22 cellular contexts compared by ENCODE assay signal in the genomic region with DNA sequence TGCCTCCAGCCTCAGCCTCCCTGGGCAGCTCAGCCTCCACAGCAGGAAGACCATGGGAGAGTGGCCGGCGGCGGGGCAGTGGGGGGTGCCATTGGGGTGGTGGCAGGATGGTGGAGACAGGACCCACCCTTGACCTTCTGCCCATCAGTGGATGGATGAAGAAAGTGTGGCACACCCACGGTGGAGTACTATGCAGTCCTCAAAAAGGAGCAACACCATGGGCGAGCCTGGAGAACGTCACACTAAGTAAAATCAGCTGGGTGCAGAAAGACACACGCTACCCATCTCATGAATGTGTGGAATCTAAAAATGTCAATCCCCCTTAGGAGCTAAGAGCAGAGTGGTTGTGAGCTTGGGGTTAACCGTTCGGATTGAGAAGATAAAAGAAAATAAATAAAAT. TPM values are rescaled to one million over a fixed set of nuclear protein-coding genes. Genes with fewer than 3 reads are reported as not detected.
DNase-seq lines count a peak whose midpoint lies in the region; ATAC-seq, FAIRE-seq and TF ChIP-seq lines count a peak whose summit lies in the region.
"Had no signal": no experiment of that assay in that cellular context is flagged by ENCODE, and none has a peak within 500 bp of the region (broad histone marks: within the 10 kb centered on the region; RNA-seq: fewer than 3 reads in every experiment).

No MANE protein-coding gene starts in this region.

- ATAC-seq in K562 (no peak), GM18909 (IDR thresholded peaks at IDR 0.05; ENCODE audit: poor library complexity, unreplicated experiment) (no peak)
- ATAC-seq in stimulated activated memory B cell treated with anti-CD40 and anti-IgM and Interleukin-4, amounts not matched to agents 10 μg/mL and 1 μg/mL and 100 μg/mL, for 72 hours = no peak
- ATAC-seq: CD8-positive, alpha-beta T cell had no signal

- H3K27ac Mint-ChIP-seq in stimulated activated memory B cell treated with anti-CD40 and anti-IgM and Interleukin-4, amounts not matched to agents 10 μg/mL and 1 μg/mL and 100 μg/mL, for 72 hours = peak overlapping the region; percentile 97
- H3K27ac Mint-ChIP-seq: B cell; CD4-positive, alpha-beta T cell; CD8-positive, alpha-beta T cell had no signal

- no peak overlapping the region for H2AFZ ChIP-seq in K562 (ENCODE audit: low read depth, low read length)

- no peaks in the 10 kb centered on the region for H3K4me1 ChIP-seq in HEK293 (ENCODE audit: control insufficient read depth, insufficient read depth, low read length)
- H3K4me1 ChIP-seq in K562 (replicated peaks in 1 of 2; ENCODE audit: control insufficient read depth in 2 of 2, insufficient read depth in 2 of 2, low read length in 2 of 2) = peaks cover 0 to 69% of the 10 kb centered on the region in 2 experiments; a peak in 2 of 5 replicates
- H3K4me1 ChIP-seq: A549, Caco-2 had no signal

- H3K36me3 Mint-ChIP-seq in stimulated activated memory B cell treated with anti-CD40 and anti-IgM and Interleukin-4, amounts not matched to agents 10 μg/mL and 1 μg/mL and 100 μg/mL, for 72 hours = no peaks in the 10 kb centered on the region
- H3K36me3 Mint-ChIP-seq: CD8-positive, alpha-beta T cell had no signal

- no TSS peak for BruUV-seq in K562 (replicated peaks; lab: Mats Ljungman, UMichigan)

- TF ChIP-seq EP300 in K562 (IDR thresholded peaks at IDR 0.05; ENCODE audit: low read length) = no peak

- in situ Hi-C loops in K562 (cut with MboI) (no loop called here), GM13977 (cut with MboI; ENCODE audit: low pct_unique_long_range_greater_than_20kb, low sequenced_read_pairs, unreplicated experiment) (no loop called here)

- H3K4me1 Mint-ChIP-seq in stimulated activated memory B cell treated with anti-CD40 and anti-IgM and Interleukin-4, amounts not matched to agents 10 μg/mL and 1 μg/mL and 100 μg/mL, for 72 hours = peaks cover 58% of the 10 kb centered on the region

- no peak for TF ChIP-seq RAD21 in K562 (CRISPR knock-in tag; conservative IDR thresholded peaks at IDR 0.05 in 1 of 2, IDR thresholded peaks at IDR 0.05 in 1 of 2)

- H4K20me1 ChIP-seq in K562 (replicated peaks; ENCODE audit: control insufficient read depth, insufficient read depth, low read length) = 0 out of 2 replicates have a peak, but pooled peaks cover 3% of the 10 kb centered on the region
- H4K20me1 ChIP-seq: BLaER1 treated with 17β-estradiol and CSF1 and Interleukin-3, amounts not matched to agents 10 nM and 100 nM had no signal

- H3K4me3 ChIP-seq in HEK293 (ENCODE audit: low read depth, low read length) (no peak overlapping the region), K562 (no peak overlapping the region)
- H3K4me3 ChIP-seq: A549; BLaER1 treated with 17β-estradiol and CSF1 and Interleukin-3, amounts not matched to agents 10 nM and 100 nM had no signal

- no peak for TF ChIP-seq POLR2A in K562 (conservative IDR thresholded peaks at IDR 0.05)

- H3K27me3 ChIP-seq in K562 (ENCODE audit: control insufficient read depth in 2 of 2, insufficient read depth in 2 of 2, low read length in 2 of 2) = peaks cover 0 to 33% of the 10 kb centered on the region in 2 experiments; a peak in 2 of 5 replicates
- H3K27me3 ChIP-seq: BLaER1 treated with 17β-estradiol and CSF1 and Interleukin-3, amounts not matched to agents 10 nM and 100 nM had no signal

- POLR2A ChIA-PET in HEK293 (lab: Yijun Ruan, JAX) (no interaction called here), K562 (lab: Yijun Ruan, JAX) (no interaction called here)

- no peaks in the 10 kb centered on the region for H3K9me1 ChIP-seq in K562 (ENCODE audit: control insufficient read depth, insufficient read depth, low read length)

- FAIRE-seq in K562 (lab: Jason Lieb, UNC) = no peak
- FAIRE-seq: A549, D721Med, G401.6, GM12891, GM18507 had no signal

- H3K9me3 Mint-ChIP-seq in stimulated activated memory B cell treated with anti-CD40 and anti-IgM and Interleukin-4, amounts not matched to agents 10 μg/mL and 1 μg/mL and 100 μg/mL, for 72 hours = no peaks in the 10 kb centered on the region
- H3K9me3 Mint-ChIP-seq: CD4-positive, alpha-beta T cell; CD8-positive, alpha-beta T cell had no signal

- no peak overlapping the region for H3K4me3 Mint-ChIP-seq in stimulated activated memory B cell treated with anti-CD40 and anti-IgM and Interleukin-4, amounts not matched to agents 10 μg/mL and 1 μg/mL and 100 μg/mL, for 72 hours
- H3K4me3 Mint-ChIP-seq: B cell; CD4-positive, alpha-beta T cell; CD8-positive, alpha-beta T cell had no signal

- H3K36me3 ChIP-seq in HEK293 (ENCODE audit: control insufficient read depth in 2 of 2, insufficient read depth in 1 of 2, low read length in 2 of 2) (no peaks in the 10 kb centered on the region), K562 (ENCODE audit: control insufficient read depth, insufficient read depth, low read length) (no peaks in the 10 kb centered on the region)
- H3K36me3 ChIP-seq: BLaER1 treated with 17β-estradiol and CSF1 and Interleukin-3, amounts not matched to agents 10 nM and 100 nM had no signal

- H3K9me3 ChIP-seq in HEK293 (ENCODE audit: control insufficient read depth, insufficient read depth, low read depth, low read length) (no peaks in the 10 kb centered on the region), K562 (replicated peaks; ENCODE audit: control insufficient read depth, insufficient read depth, low read depth, low read length) (no peaks in the 10 kb centered on the region)
- H3K9me3 ChIP-seq: A549; BLaER1 treated with 17β-estradiol and CSF1 and Interleukin-3, amounts not matched to agents 10 nM and 100 nM; Caco-2 had no signal

- no peaks in the 10 kb centered on the region for H3K27me3 Mint-ChIP-seq in stimulated activated memory B cell treated with anti-CD40 and anti-IgM and Interleukin-4, amounts not matched to agents 10 μg/mL and 1 μg/mL and 100 μg/mL, for 72 hours
- H3K27me3 Mint-ChIP-seq: B cell; CD4-positive, alpha-beta T cell had no signal

- no peaks in the 10 kb centered on the region for H3K79me2 ChIP-seq in K562 (ENCODE audit: control insufficient read depth, insufficient read depth, low read length)

- H3K9ac ChIP-seq in K562 (ENCODE audit: insufficient read depth in 1 of 2, low read depth in 2 of 2, low read length in 2 of 2) = no peak overlapping the region

- H3K27ac ChIP-seq in HEK293 (ENCODE audit: extremely low read depth, low read depth, low read length) = no peak overlapping the region
- H3K27ac ChIP-seq in K562 (ENCODE audit: extremely low read depth, low read depth, low read length) = no peak overlapping the region
- H3K27ac ChIP-seq: 22Rv1; A549; BLaER1 treated with 17β-estradiol and CSF1 and Interleukin-3, amounts not matched to agents 10 nM and 100 nM; C4-2B had no signal

- intact Hi-C loops in K562 (cut with micrococcal nuclease) = no loop called here

- no peak for TF ChIP-seq CTCF in HEK293 (tag by site-specific recombination; IDR thresholded peaks at IDR 0.05)
- TF ChIP-seq CTCF in K562 (IDR thresholded peaks at IDR 0.05 in 2 of 3, conservative IDR thresholded peaks at IDR 0.05 in 1 of 3; ENCODE audit: insufficient read depth in 2 of 3, low read depth in 1 of 3, low read length in 3 of 3) = no peak
- no peak for TF ChIP-seq CTCF in GM13977 (IDR thresholded peaks at IDR 0.05; ENCODE audit: extremely low read depth, insufficient read depth, missing control alignments)

- no peak overlapping the region for H3K4me2 ChIP-seq in K562 (ENCODE audit: insufficient read depth, low read length)
- H3K4me2 ChIP-seq: A549 had no signal

- CTCF ChIA-PET in HEK293 (lab: Yijun Ruan, JAX) = interaction anchor here (0.6 kb wide), 1 partner anchor 1488 kb away, joined by 3 read pairs; no protein-coding TSS in a partner anchor
- CTCF ChIA-PET in K562 (lab: Yijun Ruan, JAX; ENCODE audit: low intra/inter-chr PET ratio) = no interaction called here

- WGBS in K562 (ENCODE audit: insufficient coverage, low coverage, missing lambda C conversion rate) = 30% methylated on average over 9 of the region's 9 CpGs

- DNase-seq in K562 (ENCODE audit: extremely low read depth in 1 of 4, low spot score in 3 of 4) (no peak), GM13977 (ENCODE audit: low spot score) (no peak)
- DNase-seq in activated naive CD4-positive, alpha-beta T cell (lab: John Stamatoyannopoulos, UW) = no peak
- DNase-seq: AML-193; Caco-2; Calu3; CD4-positive, alpha-beta T cell; CD8-positive, alpha-beta T cell; DMS79 treated with DMSO at 0.1 percent for 48 hours; GF-D8 had no signal

TF ChIP-seq in HEK293, 187 proteins besides CTCF, POLR2A, EP300 and RAD21 (continues in another document):
- TF ChIP-seq KLF9 (tag by site-specific recombination; IDR thresholded peaks at IDR 0.05; ENCODE audit: low read depth) = no peak

TF ChIP-seq in K562, 482 proteins besides CTCF, POLR2A, EP300 and RAD21 (continues in another document):
- no peak for TF ChIP-seq GABPB1 (CRISPR knock-in tag; IDR thresholded peaks at IDR 0.05)
- no peak for TF ChIP-seq RBBP5 (IDR thresholded peaks at IDR 0.05; ENCODE audit: borderline replicate concordance, insufficient read depth, low read length, poor library complexity, severe bottlenecking)
- no peak for TF ChIP-seq ELF1 (tag; IDR thresholded peaks at IDR 0.05)
- TF ChIP-seq ZSCAN29 (IDR thresholded peaks at IDR 0.05) = no peak
- TF ChIP-seq, protein P1, sequence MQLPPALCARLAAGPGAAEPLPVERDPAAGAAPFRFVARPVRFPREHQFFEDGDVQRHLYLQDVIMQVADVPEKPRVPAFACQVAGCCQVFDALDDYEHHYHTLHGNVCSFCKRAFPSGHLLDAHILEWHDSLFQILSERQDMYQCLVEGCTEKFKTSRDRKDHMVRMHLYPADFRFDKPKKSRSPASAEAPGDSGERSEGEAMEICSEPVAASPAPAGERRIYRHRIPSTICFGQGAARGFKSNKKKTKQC (CRISPR knock-in tag; IDR thresholded peaks at IDR 0.05) = no peak
- TF ChIP-seq RBM17 (IDR thresholded peaks at IDR 0.05; ENCODE audit: borderline replicate concordance, low read depth, low read length) = no peak

RNA-seq across cellular contexts. Expression of gene ACSF3, which starts 34.8 kb away (rescaled TPM):
- total RNA-seq in K562 (2011; cell fraction: chromatin; rRNA removed; ENCODE audit: low replicate concordance) = 55.6 and 73.7 TPM in 2 replicates
- total RNA-seq in K562 (2011; cell fraction: nucleolus; rRNA removed) = 44.2 and 45.9 TPM in 2 replicates
- 35.3 and 39.0 TPM in 2 replicates for total RNA-seq in K562 (2011; cell fraction: nucleoplasm; rRNA removed)
- total RNA-seq in K562 (2014; rRNA removed) (28.5 and 37.0 TPM in 2 replicates), K562 (2014; rRNA removed; fragmentation: Illumina TruSeq; extraction: Trizol) (14.0 and 14.6 TPM in 2 replicates), K562 (2015; rRNA removed; fragmentation: Illumina TruSeq; extraction: Trizol) (14.5 and 16.9 TPM in 2 replicates), K562 (2021) (31.7 and 32.8 TPM in 2 replicates)
- polyA plus RNA-seq in K562 (2011; rRNA removed) (14.9 and 15.9 TPM in 2 replicates), K562 (2014; fragmentation: Illumina TruSeq; extraction: Trizol) (14.7 and 21.0 TPM in 2 replicates), K562 (2014; fragmentation: Nextera tagmentation; extraction: Ambion mirVana) (1 to 10 TPM in 1 of 2 experiments, under 1 TPM in 1; 0.77 to 1.9 TPM), K562 (2014; rRNA removed) (27.3 and 29.8 TPM in 2 replicates)
- polyA plus RNA-seq in K562 (2011; cell fraction: cytosol; rRNA removed) = 12.9 and 34.5 TPM in 2 replicates
- polyA plus RNA-seq in K562 (2011; cell fraction: nucleus; rRNA removed) = 22.1 and 40.2 TPM in 2 replicates
- 16.9 and 29.2 TPM in 2 replicates for polyA plus RNA-seq in K562 (2012)
- 16.2 and 17.6 TPM in 2 replicates for polyA minus RNA-seq in K562 (2011; rRNA and poly(A)+ RNA removed)
- polyA minus RNA-seq in K562 (2011; cell fraction: cytosol; rRNA and poly(A)+ RNA removed) = 40.6 and 53.1 TPM in 2 replicates
- 21.0 and 22.3 TPM in 2 replicates for polyA minus RNA-seq in K562 (2011; cell fraction: nucleus; rRNA and poly(A)+ RNA removed)

Comparison
In these comparisons a context has a peak if more than half of its experiments do, and no peak if none do; other contexts are left out.
1. Of the 44 proteins assayed by ChIP-seq in both K562 and HEK293: peak only in K562: none; only in HEK293: none; in both: ZNF146; in neither: 43.